In genomic region chr10:100739516-100740368, GRCh38 we compare ENCODE assay signal across 1 cellular context.
A peak's percentile ranks its signal among the peaks of the same experiment; 100 is the strongest.
TF ChIP-seq lines count a peak whose summit lies in the region.

No MANE protein-coding gene starts in this region.

TF ChIP-seq in HepG2, 621 proteins besides CTCF, POLR2A, EP300 and RAD21 (continued from another document):
- TF ChIP-seq TRIM22 (IDR thresholded peaks at IDR 0.05) (no peak), HDAC2 (CRISPR knock-in tag; IDR thresholded peaks at IDR 0.05) (0 out of 2 replicates have a peak, but pooled peaks have one; percentile 21), TBX3 (IDR thresholded peaks at IDR 0.05; ENCODE audit: borderline replicate concordance) (no peak), ERF (CRISPR knock-in tag; IDR thresholded peaks at IDR 0.05) (peak; percentile 29; the same call in 1 of the 2 replicates), XRCC5 (optimal IDR thresholded peaks at IDR 0.05; ENCODE audit: low read length) (peak; percentile 6), HNF1B (CRISPR knock-in tag; IDR thresholded peaks at IDR 0.05) (peak; percentile 79), MTF2 (CRISPR knock-in tag; IDR thresholded peaks at IDR 0.05; ENCODE audit: borderline replicate concordance) (peak; percentile 96), HNF1A (IDR thresholded peaks at IDR 0.05; ENCODE audit: low read depth) (peak; percentile 72), HNF1A (CRISPR knock-in tag; IDR thresholded peaks at IDR 0.05; ENCODE audit: borderline replicate concordance) (peak; percentile 87), SCMH1 (CRISPR knock-in tag; IDR thresholded peaks at IDR 0.05; ENCODE audit: borderline replicate concordance) (no peak), ZNF350 (CRISPR knock-in tag; IDR thresholded peaks at IDR 0.05; ENCODE audit: borderline replicate concordance, low read depth) (peak; percentile 19; the same call in 1 of the 2 replicates), KDM2A (CRISPR knock-in tag; IDR thresholded peaks at IDR 0.05; ENCODE audit: borderline replicate concordance, low read depth) (peak; percentile 54; the same call in 1 of the 2 replicates), ZNF136 (CRISPR knock-in tag; IDR thresholded peaks at IDR 0.05; ENCODE audit: low read depth) (no peak), ZNF333 (CRISPR knock-in tag; IDR thresholded peaks at IDR 0.05; ENCODE audit: borderline replicate concordance) (no peak), ZNF773 (CRISPR knock-in tag; IDR thresholded peaks at IDR 0.05; ENCODE audit: borderline replicate concordance) (no peak), BCL3 (CRISPR knock-in tag; IDR thresholded peaks at IDR 0.05) (no peak), SETDB1 (CRISPR knock-in tag; IDR thresholded peaks at IDR 0.05; ENCODE audit: borderline replicate concordance) (no peak), TBL1XR1 (IDR thresholded peaks at IDR 0.05; ENCODE audit: borderline replicate concordance, low read length, partially characterized antibody) (no peak), ZSCAN21 (CRISPR knock-in tag; IDR thresholded peaks at IDR 0.05; ENCODE audit: borderline replicate concordance) (no peak), MAFF (IDR thresholded peaks at IDR 0.05; ENCODE audit: low read depth, low read length) (no peak), ZNF138 (CRISPR knock-in tag; IDR thresholded peaks at IDR 0.05; ENCODE audit: low read depth) (no peak), ZNF256 (CRISPR knock-in tag; conservative IDR thresholded peaks at IDR 0.05) (no peak), ZNF280B (CRISPR knock-in tag; IDR thresholded peaks at IDR 0.05; ENCODE audit: borderline replicate concordance) (0 out of 2 replicates have a peak, but pooled peaks have one; percentile 40), ZBED4 (CRISPR knock-in tag; IDR thresholded peaks at IDR 0.05; ENCODE audit: borderline replicate concordance) (0 out of 2 replicates have a peak, but pooled peaks have one; percentile 31), EED (CRISPR knock-in tag; IDR thresholded peaks at IDR 0.05) (no peak), ZNF780A (CRISPR knock-in tag; IDR thresholded peaks at IDR 0.05) (no peak), MXD1 (CRISPR knock-in tag; IDR thresholded peaks at IDR 0.05) (peak; percentile 47; the same call in 1 of the 2 replicates), ZFP36L2 (CRISPR knock-in tag; IDR thresholded peaks at IDR 0.05) (no peak), ZNF414 (CRISPR knock-in tag; IDR thresholded peaks at IDR 0.05) (no peak), TFDP1 (CRISPR knock-in tag; IDR thresholded peaks at IDR 0.05; ENCODE audit: borderline replicate concordance) (no peak), NBN (conservative IDR thresholded peaks at IDR 0.05) (no peak), NKX3-1 (CRISPR knock-in tag; IDR thresholded peaks at IDR 0.05) (no peak), TFAP4 (IDR thresholded peaks at IDR 0.05; ENCODE audit: borderline replicate concordance, low read depth) (peak; percentile 61; the same call in 1 of the 2 replicates)
TF ChIP-seq in HepG2: peak in this region for 28.
